In genomic region chr18:54183390-54183789, GRCh38 we compare ENCODE assay signal across 30 cellular contexts.
"Had no signal": no experiment of that assay in that cellular context is flagged by ENCODE, and none has a peak within 500 bp of the region (broad histone marks: within the 10 kb centered on the region; RNA-seq: fewer than 3 reads in every experiment).

No MANE protein-coding gene starts in this region.

- H3K79me2 ChIP-seq: parathyroid adenoma had no signal

- H3K9ac ChIP-seq: parathyroid adenoma had no signal

- H3K4me1 ChIP-seq: gastrocnemius medialis, heart left ventricle, parathyroid adenoma, prostate gland, right atrium auricular region, stomach, testis, tibial artery had no signal

- H3K27me3 ChIP-seq: gastrocnemius medialis, heart left ventricle, hepatocyte, right atrium auricular region, stomach, testis, tibial artery had no signal

- ATAC-seq: effector memory CD8-positive, alpha-beta T cell; esophagus mucosa; gastrocnemius medialis; heart left ventricle; left lobe of liver; natural killer cell treated with Interleukin-12 subunit alpha and Interleukin-12 subunit beta and Interleukin-15 and Interleukin-18, amount 100 ng/mL, for 72 hours; sciatic nerve had no signal

- H3K4me2 ChIP-seq: hepatocyte, smooth muscle cell had no signal

- H3K27ac Mint-ChIP-seq: effector memory CD8-positive, alpha-beta T cell; memory B cell; natural killer cell treated with Interleukin-12 subunit alpha and Interleukin-12 subunit beta and Interleukin-15 and Interleukin-18, amount 100 ng/mL, for 72 hours; type B pancreatic cell had no signal

- H3K4me3 ChIP-seq: gastrocnemius medialis, heart left ventricle, hepatocyte, lung, prostate gland, right atrium auricular region, smooth muscle cell, stomach, testis, tibial artery had no signal

- DNase-seq: cortex of kidney; effector memory CD8-positive, alpha-beta T cell; foreskin fibroblast; gastrocnemius medialis; heart left ventricle; kidney; stimulated activated CD4-positive, alpha-beta T cell treated with anti-CD3 and anti-CD28 coated beads, Interleukin-12 subunit alpha, Interleukin-12 subunit beta, amount 100 ng/mL, for 4 hours; stimulated activated CD4-positive, alpha-beta T cell treated with anti-CD3 and anti-CD28 coated beads, Interleukin-1b, Interleukin-23, amount 100 ng/mL, for 48 hours; stimulated activated CD4-positive, alpha-beta T cell treated with anti-CD3 and anti-CD28 coated beads, Interleukin-4, amount 100 ng/mL, for 1 hour; stimulated activated CD8-positive, alpha-beta memory T cell treated with anti-CD3 and anti-CD28 coated beads, Interleukin-4, amount 100 ng/mL, for 48 hours; stimulated activated naive CD4-positive, alpha-beta T cell treated with Interleukin-2 at 50 U/mL for 16 hours; stomach; testis; tibial artery had no signal

- FAIRE-seq: endometrium, kidney, urothelium cell line had no signal

- H2AFZ ChIP-seq: hepatocyte, parathyroid adenoma had no signal

- H3K4me1 Mint-ChIP-seq: memory B cell, neural crest cell had no signal

- H3K27ac ChIP-seq: epithelial cell of prostate, gastrocnemius medialis, heart left ventricle, hepatocyte, parathyroid adenoma, prostate gland, right atrium auricular region, stomach, testis, tibial artery had no signal

- H3K27me3 Mint-ChIP-seq: effector memory CD8-positive, alpha-beta T cell; memory B cell; natural killer cell treated with Interleukin-12 subunit alpha and Interleukin-12 subunit beta and Interleukin-15 and Interleukin-18, amount 100 ng/mL, for 72 hours; type B pancreatic cell had no signal

- H3K4me3 Mint-ChIP-seq: effector memory CD8-positive, alpha-beta T cell; memory B cell; natural killer cell treated with Interleukin-12 subunit alpha and Interleukin-12 subunit beta and Interleukin-15 and Interleukin-18, amount 100 ng/mL, for 72 hours; neural crest cell; type B pancreatic cell had no signal

- H3K9me3 ChIP-seq: gastrocnemius medialis, heart left ventricle, prostate gland, right atrium auricular region, stomach, testis, tibial artery had no signal

- H3K9me3 Mint-ChIP-seq: effector memory CD8-positive, alpha-beta T cell; memory B cell; natural killer cell treated with Interleukin-12 subunit alpha and Interleukin-12 subunit beta and Interleukin-15 and Interleukin-18, amount 100 ng/mL, for 72 hours; neural crest cell; type B pancreatic cell had no signal
